ENCODE assay signal across 1 cellular context in the genomic region with DNA sequence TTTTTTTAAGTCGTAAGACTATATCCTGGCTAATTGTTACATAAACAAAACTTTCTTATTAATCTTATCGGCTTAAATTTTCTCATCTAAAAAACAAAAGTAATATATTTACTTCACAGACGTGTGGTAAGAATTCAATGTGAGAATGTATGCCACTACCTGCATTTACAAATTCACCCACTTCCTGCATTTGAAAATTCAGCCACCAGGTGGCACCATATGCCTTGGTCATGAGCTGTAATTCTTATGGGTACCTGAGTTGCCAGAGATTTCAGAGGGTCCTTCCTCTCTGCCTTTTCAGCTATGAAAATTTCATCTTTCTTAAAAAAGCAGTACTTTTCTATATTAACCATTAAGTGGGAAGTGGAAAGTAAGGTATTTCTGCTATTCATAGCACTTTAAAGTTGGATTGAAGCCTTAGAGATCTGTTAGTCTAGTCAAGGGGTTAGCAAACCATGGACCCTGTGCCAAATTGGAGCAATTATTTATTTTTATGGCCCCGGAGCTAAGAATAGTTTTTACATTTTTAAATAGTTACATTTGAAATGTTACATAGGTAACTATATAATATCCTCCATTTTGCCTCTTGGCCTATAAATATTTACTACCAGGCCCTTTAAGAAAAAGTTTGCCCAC.
TF ChIP-seq lines count a peak whose summit lies in the region.

No MANE protein-coding gene starts in this region.

TF ChIP-seq in GM23338, 12 proteins besides CTCF, POLR2A, EP300 and RAD21 (continued from another document):
- TF ChIP-seq, protein P1, sequence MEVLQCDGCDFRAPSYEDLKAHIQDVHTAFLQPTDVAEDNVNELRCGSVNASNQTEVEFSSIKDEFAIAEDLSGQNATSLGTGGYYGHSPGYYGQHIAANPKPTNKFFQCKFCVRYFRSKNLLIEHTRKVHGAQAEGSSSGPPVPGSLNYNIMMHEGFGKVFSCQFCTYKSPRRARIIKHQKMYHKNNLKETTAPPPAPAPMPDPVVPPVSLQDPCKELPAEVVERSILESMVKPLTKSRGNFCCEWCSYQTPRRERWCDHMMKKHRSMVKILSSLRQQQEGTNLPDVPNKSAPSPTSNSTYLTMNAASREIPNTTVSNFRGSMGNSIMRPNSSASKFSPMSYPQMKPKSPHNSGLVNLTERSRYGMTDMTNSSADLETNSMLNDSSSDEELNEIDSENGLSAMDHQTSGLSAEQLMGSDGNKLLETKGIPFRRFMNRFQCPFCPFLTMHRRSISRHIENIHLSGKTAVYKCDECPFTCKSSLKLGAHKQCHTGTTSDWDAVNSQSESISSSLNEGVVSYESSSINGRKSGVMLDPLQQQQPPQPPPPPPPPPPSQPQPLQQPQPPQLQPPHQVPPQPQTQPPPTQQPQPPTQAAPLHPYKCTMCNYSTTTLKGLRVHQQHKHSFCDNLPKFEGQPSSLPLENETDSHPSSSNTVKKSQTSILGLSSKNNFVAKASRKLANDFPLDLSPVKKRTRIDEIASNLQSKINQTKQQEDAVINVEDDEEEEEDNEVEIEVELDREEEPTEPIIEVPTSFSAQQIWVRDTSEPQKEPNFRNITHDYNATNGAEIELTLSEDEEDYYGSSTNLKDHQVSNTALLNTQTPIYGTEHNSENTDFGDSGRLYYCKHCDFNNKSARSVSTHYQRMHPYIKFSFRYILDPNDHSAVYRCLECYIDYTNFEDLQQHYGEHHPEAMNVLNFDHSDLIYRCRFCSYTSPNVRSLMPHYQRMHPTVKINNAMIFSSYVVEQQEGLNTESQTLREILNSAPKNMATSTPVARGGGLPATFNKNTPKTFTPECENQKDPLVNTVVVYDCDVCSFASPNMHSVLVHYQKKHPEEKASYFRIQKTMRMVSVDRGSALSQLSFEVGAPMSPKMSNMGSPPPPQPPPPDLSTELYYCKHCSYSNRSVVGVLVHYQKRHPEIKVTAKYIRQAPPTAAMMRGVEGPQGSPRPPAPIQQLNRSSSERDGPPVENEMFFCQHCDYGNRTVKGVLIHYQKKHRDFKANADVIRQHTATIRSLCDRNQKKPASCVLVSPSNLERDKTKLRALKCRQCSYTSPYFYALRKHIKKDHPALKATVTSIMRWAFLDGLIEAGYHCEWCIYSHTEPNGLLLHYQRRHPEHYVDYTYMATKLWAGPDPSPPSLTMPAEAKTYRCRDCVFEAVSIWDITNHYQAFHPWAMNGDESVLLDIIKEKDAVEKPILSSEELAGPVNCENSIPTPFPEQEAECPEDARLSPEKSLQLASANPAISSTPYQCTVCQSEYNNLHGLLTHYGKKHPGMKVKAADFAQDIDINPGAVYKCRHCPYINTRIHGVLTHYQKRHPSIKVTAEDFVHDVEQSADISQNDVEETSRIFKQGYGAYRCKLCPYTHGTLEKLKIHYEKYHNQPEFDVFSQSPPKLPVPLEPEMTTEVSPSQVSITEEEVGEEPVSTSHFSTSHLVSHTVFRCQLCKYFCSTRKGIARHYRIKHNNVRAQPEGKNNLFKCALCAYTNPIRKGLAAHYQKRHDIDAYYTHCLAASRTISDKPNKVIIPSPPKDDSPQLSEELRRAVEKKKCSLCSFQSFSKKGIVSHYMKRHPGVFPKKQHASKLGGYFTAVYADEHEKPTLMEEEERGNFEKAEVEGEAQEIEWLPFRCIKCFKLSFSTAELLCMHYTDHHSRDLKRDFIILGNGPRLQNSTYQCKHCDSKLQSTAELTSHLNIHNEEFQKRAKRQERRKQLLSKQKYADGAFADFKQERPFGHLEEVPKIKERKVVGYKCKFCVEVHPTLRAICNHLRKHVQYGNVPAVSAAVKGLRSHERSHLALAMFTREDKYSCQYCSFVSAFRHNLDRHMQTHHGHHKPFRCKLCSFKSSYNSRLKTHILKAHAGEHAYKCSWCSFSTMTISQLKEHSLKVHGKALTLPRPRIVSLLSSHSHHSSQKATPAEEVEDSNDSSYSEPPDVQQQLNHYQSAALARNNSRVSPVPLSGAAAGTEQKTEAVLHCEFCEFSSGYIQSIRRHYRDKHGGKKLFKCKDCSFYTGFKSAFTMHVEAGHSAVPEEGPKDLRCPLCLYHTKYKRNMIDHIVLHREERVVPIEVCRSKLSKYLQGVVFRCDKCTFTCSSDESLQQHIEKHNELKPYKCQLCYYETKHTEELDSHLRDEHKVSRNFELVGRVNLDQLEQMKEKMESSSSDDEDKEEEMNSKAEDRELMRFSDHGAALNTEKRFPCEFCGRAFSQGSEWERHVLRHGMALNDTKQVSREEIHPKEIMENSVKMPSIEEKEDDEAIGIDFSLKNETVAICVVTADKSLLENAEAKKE (CRISPR knock-in tag; IDR thresholded peaks at IDR 0.05) = no peak
- no peak for TF ChIP-seq ETS1 (IDR thresholded peaks at IDR 0.05)
